21 cellular contexts compared by ENCODE assay signal in the genomic region with DNA sequence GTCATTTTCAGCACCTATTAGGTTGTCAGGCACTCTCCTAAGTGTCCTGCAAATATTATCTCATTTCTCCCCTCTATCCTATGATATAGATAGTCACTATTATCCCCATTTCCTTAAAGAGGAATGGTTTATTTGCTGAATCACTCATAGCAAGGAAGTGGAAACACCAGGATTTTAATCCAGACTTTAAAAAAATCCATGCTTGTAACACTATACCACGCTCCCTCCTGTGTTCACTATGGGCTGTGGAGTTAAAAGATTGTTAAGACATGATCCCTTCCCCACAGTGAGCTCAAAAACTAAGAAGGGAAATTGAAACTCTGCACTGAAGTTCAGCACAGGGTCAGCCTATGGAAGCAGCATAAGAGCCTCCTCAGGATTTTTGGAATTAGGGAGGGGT.
"Had no signal": no experiment of that assay in that cellular context is flagged by ENCODE, and none has a peak within 500 bp of the region (broad histone marks: within the 10 kb centered on the region; RNA-seq: fewer than 3 reads in every experiment).

No MANE protein-coding gene starts in this region.

- H3K4me1 Mint-ChIP-seq: central memory CD8-positive, alpha-beta T cell had no signal

- H3K9me3 Mint-ChIP-seq: activated naive CD4-positive, alpha-beta T cell treated with anti-CD3 and anti-CD28 coated beads, Interleukin-2, amount 50 U/mL, for 72 hours; activated T-cell treated with anti-CD3 and anti-CD28 coated beads, Interleukin-2, amount 50 U/mL, for 72 hours; central memory CD8-positive, alpha-beta T cell; neural progenitor cell had no signal

- ATAC-seq: activated CD8-positive, alpha-beta T cell treated with anti-CD3 and anti-CD28 coated beads, Interleukin-2, amount 10 ng/mL, durations not matched to agents 7 days and 5 days; activated naive CD4-positive, alpha-beta T cell treated with anti-CD3 and anti-CD28 coated beads, Interleukin-2, amount 50 U/mL, for 72 hours; activated T-cell treated with anti-CD3 and anti-CD28 coated beads, Interleukin-2, amount 50 U/mL, for 72 hours; body of pancreas had no signal

- H3K27me3 Mint-ChIP-seq: central memory CD8-positive, alpha-beta T cell had no signal

- H3K4me1 ChIP-seq: body of pancreas, esophagus squamous epithelium, parathyroid adenoma, tibial artery, uterus had no signal

- H3K27me3 ChIP-seq: body of pancreas, esophagus squamous epithelium, neural progenitor cell, tibial artery, uterus had no signal

- H3K4me3 ChIP-seq: body of pancreas, esophagus squamous epithelium, neural progenitor cell, tibial artery, uterus had no signal

- H3K9ac ChIP-seq: neural progenitor cell, parathyroid adenoma had no signal

- H3K27ac Mint-ChIP-seq: activated CD8-positive, alpha-beta T cell treated with anti-CD3 and anti-CD28 coated beads, Interleukin-2, amount 10 ng/mL, durations not matched to agents 7 days and 5 days; activated T-cell treated with anti-CD3 and anti-CD28 coated beads, Interleukin-2, amount 50 U/mL, for 72 hours; neural progenitor cell had no signal

- DNase-seq: activated CD4-positive, alpha-beta T cell treated with anti-CD3 and anti-CD28 coated beads for 48 hours; activated CD8-positive, alpha-beta memory T cell treated with anti-CD3 and anti-CD28 coated beads, Interleukin-2, amount 50 U/mL, for 4 hours; activated CD8-positive, alpha-beta T cell treated with anti-CD3 and anti-CD28 coated beads, Interleukin-2, amount 10 ng/mL, durations not matched to agents 7 days and 5 days; activated gamma-delta T cell; activated T-cell treated with anti-CD3 and anti-CD28 coated beads, Interleukin-2, amount 50 U/mL, for 72 hours; amniotic stem cell; body of pancreas; cortex of kidney; effector CD4-positive, alpha-beta T cell; esophagus squamous epithelium; foreskin fibroblast; head of caudate nucleus; stimulated activated CD4-positive, alpha-beta T cell treated with anti-CD3 and anti-CD28 coated beads, Interleukin-2, amount 100 ng/mL, for 48 hours; stimulated activated naive CD4-positive, alpha-beta T cell; T-helper 2 cell; tibial artery; uterus had no signal

- H3K4me3 Mint-ChIP-seq: activated CD8-positive, alpha-beta T cell treated with anti-CD3 and anti-CD28 coated beads, Interleukin-2, amount 10 ng/mL, durations not matched to agents 7 days and 5 days; activated T-cell treated with anti-CD3 and anti-CD28 coated beads, Interleukin-2, amount 50 U/mL, for 72 hours; central memory CD8-positive, alpha-beta T cell; neural progenitor cell had no signal

- H3K9me3 ChIP-seq: body of pancreas, esophagus squamous epithelium, tibial artery, uterus had no signal

- H3K36me3 ChIP-seq: neural progenitor cell, uterus had no signal
